ENCODE assay signal across 8 cellular contexts in the genomic region with DNA sequence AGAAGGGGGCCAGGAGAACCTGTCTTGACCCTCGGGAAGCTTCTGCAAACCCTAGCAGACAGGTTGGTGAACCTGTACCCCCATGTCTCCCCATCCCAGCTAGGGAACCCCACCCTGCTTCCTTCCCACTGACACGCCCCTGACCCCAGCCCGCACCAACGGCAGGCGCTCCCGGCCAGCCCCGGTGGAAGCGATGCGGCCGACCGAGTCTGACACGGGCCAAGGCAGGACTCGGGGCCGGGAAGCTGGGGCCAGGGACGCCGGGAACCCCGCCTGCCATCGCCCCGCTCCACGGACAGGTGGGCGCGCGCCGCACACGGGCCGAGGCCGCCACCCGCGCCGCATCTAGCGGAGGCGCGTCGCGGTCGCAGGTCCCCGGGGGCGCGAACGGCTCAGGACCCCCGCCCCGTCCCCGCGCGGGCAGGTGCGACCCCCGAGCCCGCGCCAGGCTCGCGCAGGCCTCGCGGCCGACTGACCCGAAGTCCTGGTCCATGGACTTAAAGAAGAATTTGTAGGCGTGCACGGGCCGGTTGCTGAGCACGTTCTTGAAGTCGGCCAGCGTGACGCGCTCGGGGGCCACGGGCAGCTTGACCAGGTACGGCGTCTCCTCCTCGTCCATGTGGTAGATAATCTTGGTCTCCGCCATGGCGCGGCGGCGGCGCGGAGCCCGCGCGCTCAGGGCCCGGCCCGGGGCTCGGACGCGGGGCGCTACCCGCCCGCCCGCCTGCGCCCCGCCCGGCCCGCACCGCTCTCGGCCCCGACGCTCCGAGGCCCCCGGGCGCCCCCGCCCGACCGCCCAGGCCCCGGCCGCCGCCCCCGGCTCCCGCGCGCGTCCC. TPM values are rescaled to one million over a fixed set of nuclear protein-coding genes. Genes with fewer than 3 reads are reported as not detected.
DNase-seq lines count a peak whose midpoint lies in the region; ATAC-seq, FAIRE-seq and TF ChIP-seq lines count a peak whose summit lies in the region.

No MANE protein-coding gene starts in this region.

- no CpG with 5 or more reads among the region's 109 CpGs for WGBS in neuronal stem cell (ENCODE audit: extremely low coverage in 2 of 2, insufficient read length in 2 of 2, insufficient replicate concordance in 1 of 2), 2 donors

- H3K9me3 ChIP-seq in neuronal stem cell (replicated peaks in 1 of 2; ENCODE audit: control insufficient read depth in 2 of 2, insufficient read depth in 1 of 2, low read depth in 1 of 2, low read length in 2 of 2): peaks cover 0 to 3% of the 10 kb centered on the region in 2 donors

- H2BK5ac ChIP-seq in neuronal stem cell (ENCODE audit: low read length): peak overlapping the region; percentile 82

- DNase-seq in RCC 7860 (ENCODE audit: low spot score) (peak; percentile 17), epithelial cell of esophagus (ENCODE audit: low read depth) (peak; percentile 54), neuronal stem cell (ENCODE audit: low spot score) (no peak), hippocampal formation (lab: John Stamatoyannopoulos, UW) (no peak), NCI-H2081 treated with DMSO at 0.1 percent for 48 hours (lab: John Stamatoyannopoulos, UW) (no peak), NK-92 (lab: John Stamatoyannopoulos, UW; ENCODE audit: unreplicated experiment) (no peak)

- peak overlapping the region; percentile 99 for H3K9ac ChIP-seq in neuronal stem cell (ENCODE audit: low read depth, low read length, poor library complexity)

- H2AFZ ChIP-seq in neuronal stem cell (ENCODE audit: low read length): peak overlapping the region; percentile 80

- no peak for FAIRE-seq in RCC 7860 (lab: Jason Lieb, UNC)

- no peak overlapping the region for H3K4ac ChIP-seq in neuronal stem cell (ENCODE audit: low read length)

- no peak overlapping the region for H3K27ac ChIP-seq in neuronal stem cell (replicated peaks; ENCODE audit: low read length)

- H3K4me2 ChIP-seq in neuronal stem cell (ENCODE audit: insufficient read depth, low read length, poor library complexity, severe bottlenecking): peak overlapping the region; percentile 100

- H4K8ac ChIP-seq in neuronal stem cell (ENCODE audit: low read depth, low read length): peak overlapping the region; percentile 65

- H3K14ac ChIP-seq in neuronal stem cell (ENCODE audit: low read length): peak overlapping the region; percentile 97

- peak overlapping the region; percentile 88 for H2AK5ac ChIP-seq in neuronal stem cell (ENCODE audit: low read depth, low read length)

- H3K4me3 ChIP-seq in epithelial cell of esophagus (ENCODE audit: low read length) (peak overlapping the region; percentile 73), neuronal stem cell (ENCODE audit: low read length in 2 of 2) (peak overlapping the region; percentile 83 to 96)

- H2BK12ac ChIP-seq in neuronal stem cell (ENCODE audit: low read length): no peak overlapping the region

- H3K18ac ChIP-seq in neuronal stem cell (ENCODE audit: low read length): peak overlapping the region; percentile 94

- peaks cover 0 to 6% (median 1%) of the 10 kb centered on the region in 3 experiments for H3K27me3 ChIP-seq in neuronal stem cell (ENCODE audit: control insufficient read depth in 3 of 3, insufficient read depth in 3 of 3, low read depth in 1 of 3, low read length in 3 of 3)

- H3K79me1 ChIP-seq in neuronal stem cell (ENCODE audit: low read depth, low read length): peaks cover 33% of the 10 kb centered on the region

- no peak overlapping the region for H4K91ac ChIP-seq in neuronal stem cell (ENCODE audit: low read depth, low read length, poor library complexity)

- peak overlapping the region; percentile 67 for H2BK15ac ChIP-seq in neuronal stem cell (ENCODE audit: low read length)

- H3K4me1 ChIP-seq in neuronal stem cell (ENCODE audit: control insufficient read depth in 2 of 2, insufficient read depth in 1 of 2, low read depth in 1 of 2, low read length in 2 of 2): peaks cover 24 to 27% of the 10 kb centered on the region in 2 donors

- ATAC-seq in GM18498 (IDR thresholded peaks at IDR 0.05; ENCODE audit: unreplicated experiment): peak; percentile 36
- peak; percentile 31 for ATAC-seq in HG02610 (IDR thresholded peaks at IDR 0.05; ENCODE audit: unreplicated experiment)

- no peak for TF ChIP-seq CTCF in epithelial cell of esophagus (IDR thresholded peaks at IDR 0.05; ENCODE audit: insufficient read depth, low read depth, low read length, missing control alignments)

- peaks cover 2 to 5% of the 10 kb centered on the region in 2 donors for H3K36me3 ChIP-seq in neuronal stem cell (replicated peaks in 1 of 2; ENCODE audit: control insufficient read depth in 2 of 2, insufficient read depth in 2 of 2, low read length in 2 of 2)

- peak overlapping the region; percentile 98 for H3K23ac ChIP-seq in neuronal stem cell (ENCODE audit: low read depth, low read length, poor library complexity)

- H2BK120ac ChIP-seq in neuronal stem cell (ENCODE audit: low read depth, low read length): no peak overlapping the region

RNA-seq across cellular contexts. Expression of a gene that starts 0.6 kb away (rescaled TPM):
- 31.8 TPM for polyA plus RNA-seq in neuronal stem cell (2013, experiment 1 of 2)
- polyA plus RNA-seq in neuronal stem cell (2013, experiment 2 of 2): 31.9 TPM

RNA-seq across cellular contexts. Expression of a gene that starts 9.7 kb away (rescaled TPM):
- 14.0 TPM for polyA plus RNA-seq in neuronal stem cell (2013, experiment 1 of 2)
- polyA plus RNA-seq in neuronal stem cell (2013, experiment 2 of 2): 13.2 TPM

RNA-seq across cellular contexts. Expression of a gene that starts 17.6 kb away (rescaled TPM):
- 0.14 TPM for polyA plus RNA-seq in neuronal stem cell (2013, experiment 1 of 2)
- polyA plus RNA-seq in neuronal stem cell (2013, experiment 2 of 2): 0.12 TPM

RNA-seq across cellular contexts. Expression of a gene that starts 24.0 kb away (rescaled TPM):
- polyA plus RNA-seq in neuronal stem cell (2013, experiment 1 of 2): 9.4 TPM
- 9.2 TPM for polyA plus RNA-seq in neuronal stem cell (2013, experiment 2 of 2)

RNA-seq across cellular contexts. Expression of a gene that starts 24.2 kb away (rescaled TPM):
- polyA plus RNA-seq in neuronal stem cell (2013, experiment 1 of 2): 73.8 TPM
- 72.0 TPM for polyA plus RNA-seq in neuronal stem cell (2013, experiment 2 of 2)

Comparison
In these comparisons a context has a peak if more than half of its experiments do, and no peak if none do; other contexts are left out.
1. DNase-seq: peak in RCC 7860 (single experiment) and epithelial cell of esophagus (single experiment); none in neuronal stem cell (single experiment), hippocampal formation (0 of 2), NCI-H2081 treated with DMSO at 0.1 percent for 48 hours (single experiment) and NK-92 (single experiment).